ENCODE assay signal across 8 cellular contexts in genomic region chr2:218406209-218406948, GRCh38. TPM values are rescaled to one million over a fixed set of nuclear protein-coding genes. Genes with fewer than 3 reads are reported as not detected.
DNase-seq lines count a peak whose midpoint lies in the region; ATAC-seq and TF ChIP-seq lines count a peak whose summit lies in the region.

No MANE protein-coding gene starts in this region.

- H3K9me3 ChIP-seq in lower lobe of right lung = no peaks in the 10 kb centered on the region

- peaks cover 5% of the 10 kb centered on the region for H3K27me3 Mint-ChIP-seq in activated CD4-positive, alpha-beta memory T cell treated with anti-CD3 and anti-CD28 coated beads for 36 hours

- TF ChIP-seq CTCF in dorsolateral prefrontal cortex (IDR thresholded peaks at IDR 0.05 in 54 of 56, conservative IDR thresholded peaks at IDR 0.05 in 2 of 56; ENCODE audit: low read depth in 1 of 56, partially characterized antibody in 56 of 56) = peak; percentile 22 to 90 (median 79)
- TF ChIP-seq CTCF in lower lobe of right lung (IDR thresholded peaks at IDR 0.05) = peak; percentile 80

- peaks cover 58% of the 10 kb centered on the region for H3K4me1 ChIP-seq in lower lobe of right lung

- peak overlapping the region; percentile 25 to 86 (median 61) for H3K4me3 ChIP-seq in dorsolateral prefrontal cortex
- peak overlapping the region; percentile 60 for H3K4me3 ChIP-seq in lower lobe of right lung

- peaks cover 17% of the 10 kb centered on the region for H3K36me3 Mint-ChIP-seq in activated CD4-positive, alpha-beta memory T cell treated with anti-CD3 and anti-CD28 coated beads for 36 hours

- POLR2A ChIA-PET in activated CD4-positive, alpha-beta memory T cell treated with anti-CD3 and anti-CD28 coated beads for 36 hours (lab: Charles Lee) = interaction anchor here (1.0 to 1.8 kb wide), 2 partner anchors 10 to 45 kb away, joined by 3 to 5 read pairs; no protein-coding TSS in a partner anchor

- H3K4me1 Mint-ChIP-seq in activated CD4-positive, alpha-beta memory T cell treated with anti-CD3 and anti-CD28 coated beads for 36 hours (ENCODE audit: low read depth) = peaks cover 42% of the 10 kb centered on the region

- peak overlapping the region; percentile 81 for H3K27ac Mint-ChIP-seq in activated CD4-positive, alpha-beta memory T cell treated with anti-CD3 and anti-CD28 coated beads for 36 hours

- CTCF ChIA-PET in activated CD4-positive, alpha-beta memory T cell treated with anti-CD3 and anti-CD28 coated beads for 36 hours (lab: Charles Lee) = interaction anchor here (0.6 to 1.0 kb wide), 4 partner anchors 40 to 1183 kb away, joined by 3 to 6 read pairs (median 3); no protein-coding TSS in a partner anchor

- peak overlapping the region; percentile 71 for H3K4me3 Mint-ChIP-seq in activated CD4-positive, alpha-beta memory T cell treated with anti-CD3 and anti-CD28 coated beads for 36 hours

- intact Hi-C loops in activated CD4-positive, alpha-beta memory T cell treated with anti-CD3 and anti-CD28 coated beads for 36 hours (cut with micrococcal nuclease) = loop anchor here (1.0 to 5.0 kb wide), 7 partner anchors 10 to 981 kb away; partner anchors contain the start of genes CNOT9, DNPEP and USP37
- intact Hi-C loops in dorsolateral prefrontal cortex (cut with DNase I) (loop anchor here (1.0 to 5.0 kb wide), 7 partner anchors 10 to 251 kb away; partner anchors contain the start of genes CNOT9 (in 2 of the 2), USP37 (in 2 of the 2), BCS1L (in 1 of the 2) and ZNF142 (in 1 of the 2)), lower lobe of right lung (cut with DNase I) (no loop called here)

- H3K36me3 ChIP-seq in lower lobe of right lung = peaks cover 42% of the 10 kb centered on the region

- H3K27ac ChIP-seq in dorsolateral prefrontal cortex (peak overlapping the region; percentile 73 to 98 (median 95)), lower lobe of right lung (peak overlapping the region; percentile 90)

- H3K27me3 ChIP-seq in dorsolateral prefrontal cortex = no peaks in the 10 kb centered on the region
- no peaks in the 10 kb centered on the region for H3K27me3 ChIP-seq in lower lobe of right lung (ENCODE audit: low read depth)

- DNase-seq in CMK (ENCODE audit: low read depth) (peak; percentile 85), HK-2 (ENCODE audit: unreplicated experiment) (peak; percentile 98), NCI-H82 (lab: John Stamatoyannopoulos, UW) (peak; percentile 100), dorsolateral prefrontal cortex (peak; percentile 89 to 97 (median 95)), lower lobe of right lung (peak; percentile 98)
- peak; percentile 97 for DNase-seq in activated CD4-positive, alpha-beta memory T cell treated with anti-CD3 and anti-CD28 coated beads for 36 hours
- peak; percentile 84 to 87 (median 86) for DNase-seq in stimulated activated CD4-positive, alpha-beta T cell treated with anti-CD3 and anti-CD28 coated beads, TNF-alpha, amount 100 ng/mL, for 1 hour (ENCODE audit: low read depth in 3 of 3, low spot score in 1 of 3)

- no peaks in the 10 kb centered on the region for H3K9me3 Mint-ChIP-seq in activated CD4-positive, alpha-beta memory T cell treated with anti-CD3 and anti-CD28 coated beads for 36 hours

- ATAC-seq in GM19463 (IDR thresholded peaks at IDR 0.05; ENCODE audit: unreplicated experiment) (peak; percentile 83), lower lobe of right lung (peak; percentile 93 to 94)

RNA-seq across cellular contexts. Expression of gene CTDSP1, which starts 6.7 kb away (rescaled TPM):
- 10 to 100 TPM; 64.4 to 69.7 TPM for total RNA-seq in activated CD4-positive, alpha-beta memory T cell treated with anti-CD3 and anti-CD28 coated beads for 36 hours
- 10 to 100 TPM; 25.1 to 85.9 (median 45.2) TPM for total RNA-seq in dorsolateral prefrontal cortex
- total RNA-seq in lower lobe of right lung = 168 TPM

RNA-seq across cellular contexts. Expression of gene VIL1, which starts 12.5 kb away (rescaled TPM):
- total RNA-seq in activated CD4-positive, alpha-beta memory T cell treated with anti-CD3 and anti-CD28 coated beads for 36 hours = not detected
- total RNA-seq in dorsolateral prefrontal cortex (under 1 TPM in 5 of 120 experiments, not detected in 115; 0.08 to 0.44 (median 0.26) TPM), lower lobe of right lung (0.41 TPM)

RNA-seq across cellular contexts. Expression of gene SLC11A1, which starts 24.3 kb away (rescaled TPM):
- under 1 TPM; 0.10 to 0.26 TPM for total RNA-seq in activated CD4-positive, alpha-beta memory T cell treated with anti-CD3 and anti-CD28 coated beads for 36 hours
- total RNA-seq in dorsolateral prefrontal cortex = 10 to 100 TPM in 90 of 120 experiments, 1 to 10 TPM in 30; 2.6 to 76.0 (median 19.2) TPM
- total RNA-seq in lower lobe of right lung = 419 TPM

RNA-seq across cellular contexts. Expression of gene CATIP, which starts 49.7 kb away (rescaled TPM):
- total RNA-seq in activated CD4-positive, alpha-beta memory T cell treated with anti-CD3 and anti-CD28 coated beads for 36 hours = not detected
- 1 to 10 TPM in 73 of 120 experiments, under 1 TPM in 42, not detected in 5; 0.20 to 4.6 (median 1.3) TPM for total RNA-seq in dorsolateral prefrontal cortex
- 5.6 TPM for total RNA-seq in lower lobe of right lung

Comparison
In these comparisons a context has a peak if more than half of its experiments do, and no peak if none do; other contexts are left out.
1. Peak in every context shown above with its lines: DNase-seq, ATAC-seq, H3K4me3 ChIP-seq and H3K27ac ChIP-seq.